Comparison of ENCODE assay signal across 17 cellular contexts in genomic region chr1:53621144-53621543, GRCh38.
DNase-seq lines count a peak whose midpoint lies in the region; ATAC-seq and TF ChIP-seq lines count a peak whose summit lies in the region.
"Had no signal": no experiment of that assay in that cellular context is flagged by ENCODE, and none has a peak within 500 bp of the region (broad histone marks: within the 10 kb centered on the region; RNA-seq: fewer than 3 reads in every experiment).

No MANE protein-coding gene starts in this region.

- H2BK15ac ChIP-seq in H9 (ENCODE audit: low read depth, low read length): no peak overlapping the region

- H3K9me3 Mint-ChIP-seq in H9: no peaks in the 10 kb centered on the region
- H3K9me3 Mint-ChIP-seq: GM23338 had no signal

- no peak overlapping the region for H4K91ac ChIP-seq in H9 (ENCODE audit: insufficient read length, low read depth, low read length)

- H2BK5ac ChIP-seq in H9 (ENCODE audit: insufficient read length, low read length): no peak overlapping the region

- H3K79me1 ChIP-seq in H9 (ENCODE audit: insufficient read depth, low read depth, low read length, poor library complexity, severe bottlenecking): no peaks in the 10 kb centered on the region

- no peak overlapping the region for H2AFZ ChIP-seq in H9 (ENCODE audit: low read length)

- no peak overlapping the region for H3K27ac Mint-ChIP-seq in H9
- H3K27ac Mint-ChIP-seq: CD4-positive, alpha-beta memory T cell; GM23338 had no signal

- H2AK5ac ChIP-seq in H9 (ENCODE audit: insufficient read length, low read length): no peak overlapping the region

- H3K4me3 ChIP-seq in stomach (no peak overlapping the region), esophagus muscularis mucosa (no peak overlapping the region)
- H3K4me3 ChIP-seq: GM23338, Peyer's patch had no signal

- H3K14ac ChIP-seq in H9 (ENCODE audit: insufficient read depth, low read length): no peak overlapping the region

- H4K8ac ChIP-seq in H9 (replicated peaks; ENCODE audit: insufficient read length, low read depth, low read length): no peak overlapping the region

- no peak overlapping the region for H2BK12ac ChIP-seq in H9 (ENCODE audit: insufficient read length, low read depth, low read length)

- peak; percentile 15 for DNase-seq in H9
- DNase-seq in NCI-H446 treated with DMSO at 0.1 percent for 48 hours (lab: John Stamatoyannopoulos, UW): peak; percentile 97
- DNase-seq in left lobe of liver (ENCODE audit: low spot score): peak; percentile 14
- DNase-seq in stomach: peak; percentile 9
- DNase-seq in NCI-H526 (lab: John Stamatoyannopoulos, UW): no peak
- no peak for DNase-seq in esophagus muscularis mucosa (ENCODE audit: extremely low spot score)
- DNase-seq: BE2C; CD4-positive, alpha-beta memory T cell; DND-41; GDM1; Karpas-422; MM.1S; NCI-H1105; SHP77 had no signal

- H3K9me3 ChIP-seq in H9 (ENCODE audit: control insufficient read depth, low read depth, low read length) (no peaks in the 10 kb centered on the region), stomach (no peaks in the 10 kb centered on the region), esophagus muscularis mucosa (no peaks in the 10 kb centered on the region)
- H3K9me3 ChIP-seq: BE2C, Peyer's patch had no signal

- intact Hi-C loops in stomach (cut with DNase I; ENCODE audit: low total_unique reads): no loop called here
- intact Hi-C loops in esophagus muscularis mucosa (cut with DNase I): no loop called here

- no peaks in the 10 kb centered on the region for H4K20me1 ChIP-seq in H9 (ENCODE audit: control insufficient read depth, insufficient read depth, insufficient read length)

- no peak overlapping the region for H3K56ac ChIP-seq in H9 (ENCODE audit: insufficient read length, low read depth, low read length)

- H3K27ac ChIP-seq in H9 (ENCODE audit: insufficient read length, low read depth, low read length) (no peak overlapping the region), stomach (peak overlapping the region in 2 of 5 donors; percentile 20 to 47), esophagus muscularis mucosa (replicated peaks in 1 of 4) (no peak overlapping the region)

- H3K27me3 Mint-ChIP-seq in H9 (ENCODE audit: low read depth): peaks cover 4% of the 10 kb centered on the region; the same call in 1 of the 2 replicates

- no peak overlapping the region for H3K4me2 ChIP-seq in H9 (ENCODE audit: insufficient read depth, insufficient read length, low read length)
- H3K4me2 ChIP-seq: GM23338 had no signal

- no CpG with 5 or more reads among the region's 4 CpGs for WGBS in H9 (ENCODE audit: extremely low coverage, insufficient read length, low lambda C conversion rate)
- 64 to 78% (median 67%) methylated on average over 4 of the region's 4 CpGs for WGBS in stomach, 5 donors
- WGBS in esophagus muscularis mucosa: 79% methylated on average over 4 of the region's 4 CpGs

- H3K4ac ChIP-seq in H9 (ENCODE audit: low read depth, low read length): no peak overlapping the region

- no peak overlapping the region for H2BK120ac ChIP-seq in H9 (ENCODE audit: low read depth, low read length, poor library complexity, severe bottlenecking)

- H3T11ph ChIP-seq in H9 (ENCODE audit: low read length): no peak overlapping the region

- ATAC-seq in left lobe of liver (no peak), GM19452 (IDR thresholded peaks at IDR 0.05; ENCODE audit: unreplicated experiment) (no peak)
- ATAC-seq: GM23338 had no signal

- no peaks in the 10 kb centered on the region for H3K79me2 ChIP-seq in H9 (ENCODE audit: insufficient read depth, low read length)

- no peak overlapping the region for H3K18ac ChIP-seq in H9 (ENCODE audit: insufficient read length, low read depth, low read length)

- no peak overlapping the region for H4K5ac ChIP-seq in H9 (ENCODE audit: insufficient read length, low read depth, low read length)

- no peak overlapping the region for H3K4me3 Mint-ChIP-seq in H9
- H3K4me3 Mint-ChIP-seq: CD4-positive, alpha-beta memory T cell; GM23338 had no signal

- peaks cover 2 to 5% of the 10 kb centered on the region in 2 experiments; a peak in 3 of 4 replicates for H3K4me1 Mint-ChIP-seq in H9
- H3K4me1 Mint-ChIP-seq: CD4-positive, alpha-beta memory T cell had no signal

- TF ChIP-seq CTCF in H9 (conservative IDR thresholded peaks at IDR 0.05): no peak
- no peak for TF ChIP-seq CTCF in stomach (IDR thresholded peaks at IDR 0.05)
- TF ChIP-seq CTCF in esophagus muscularis mucosa (IDR thresholded peaks at IDR 0.05): no peak

- H3K4me1 ChIP-seq in H9 (ENCODE audit: insufficient read depth, low read length) (no peaks in the 10 kb centered on the region), stomach (peaks cover 0 to 5% (median 0%) of the 10 kb centered on the region in 4 donors), esophagus muscularis mucosa (peaks cover 0 to 7% (median 0%) of the 10 kb centered on the region in 4 donors)
- H3K4me1 ChIP-seq: BE2C, Peyer's patch had no signal

- no peak overlapping the region for H3K23ac ChIP-seq in H9 (ENCODE audit: insufficient read length, low read depth, low read length)

- H3K27me3 ChIP-seq in H9 (ENCODE audit: insufficient read depth, low read length): no peaks in the 10 kb centered on the region
- no peaks in the 10 kb centered on the region for H3K27me3 ChIP-seq in stomach
- H3K27me3 ChIP-seq in esophagus muscularis mucosa: no peaks in the 10 kb centered on the region
- H3K27me3 ChIP-seq: BE2C, Peyer's patch had no signal

- no peak for TF ChIP-seq EP300 in stomach (IDR thresholded peaks at IDR 0.05)
- TF ChIP-seq EP300 in esophagus muscularis mucosa (IDR thresholded peaks at IDR 0.05): no peak

- H3K9ac ChIP-seq in H9 (ENCODE audit: extremely low read depth, insufficient read length, low read length): no peak overlapping the region

- no peaks in the 10 kb centered on the region for H3K36me3 Mint-ChIP-seq in H9 (ENCODE audit: insufficient read depth in 1 of 3, low read depth in 3 of 3)
- H3K36me3 Mint-ChIP-seq: CD4-positive, alpha-beta memory T cell had no signal

- H3K36me3 ChIP-seq in stomach (no peaks in the 10 kb centered on the region), esophagus muscularis mucosa (no peaks in the 10 kb centered on the region)
- H3K36me3 ChIP-seq: BE2C, Peyer's patch had no signal

- no peak for TF ChIP-seq POLR2A in stomach (IDR thresholded peaks at IDR 0.05)
- no peak for TF ChIP-seq POLR2A in esophagus muscularis mucosa (IDR thresholded peaks at IDR 0.05; ENCODE audit: low read depth)

- no peaks in the 10 kb centered on the region for H3K23me2 ChIP-seq in H9 (ENCODE audit: insufficient read length, low read depth, low read length, poor library complexity, severe bottlenecking)

- no peak overlapping the region for H2BK20ac ChIP-seq in H9 (ENCODE audit: low read depth, low read length, poor library complexity, severe bottlenecking)

Comparison
In these comparisons a context has a peak if more than half of its experiments do, and no peak if none do; other contexts are left out.
1. DNase-seq: peak in H9 (single experiment), NCI-H446 treated with DMSO at 0.1 percent for 48 hours (single experiment), left lobe of liver (single experiment) and stomach (single experiment); none in NCI-H526 (0 of 2) and esophagus muscularis mucosa (single experiment).